ENCODE assay signal across 1 cellular context in the genomic region with DNA sequence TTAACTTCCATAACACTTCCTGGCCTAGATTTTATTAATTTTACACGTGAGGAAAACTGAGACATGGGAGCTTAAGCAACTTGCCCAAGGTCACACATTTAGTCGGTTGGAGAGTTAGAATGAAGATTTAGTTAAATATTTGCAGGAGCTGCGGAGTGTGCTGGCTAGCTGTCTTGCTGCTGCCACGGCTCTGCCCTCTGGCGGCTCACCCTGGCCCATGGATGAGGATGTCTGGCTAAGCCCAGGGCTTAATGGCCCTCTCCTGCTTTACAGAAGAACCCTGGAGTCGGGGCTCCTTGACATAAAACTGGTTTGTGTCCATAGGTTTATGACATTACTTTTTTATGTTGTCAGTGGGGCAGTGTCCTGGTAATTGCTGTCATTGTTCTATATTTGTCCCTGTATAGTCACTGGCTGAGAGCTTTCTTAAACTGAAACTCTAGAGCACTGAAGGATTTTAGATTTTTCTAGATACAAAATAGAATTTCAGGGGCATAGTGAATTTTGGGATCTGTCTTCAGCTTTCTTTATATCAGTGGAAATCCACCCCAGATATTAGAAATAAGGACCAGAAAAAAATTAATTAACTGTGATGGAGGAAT.
TF ChIP-seq lines count a peak whose summit lies in the region.

No MANE protein-coding gene starts in this region.

TF ChIP-seq in H1, 55 proteins besides CTCF, POLR2A, EP300 and RAD21 (continued from another document):
- no peak for TF ChIP-seq SIN3A (conservative IDR thresholded peaks at IDR 0.05 in 1 of 2, IDR thresholded peaks at IDR 0.05 in 1 of 2; ENCODE audit: low read depth in 1 of 2, low read length in 2 of 2)
- no peak for TF ChIP-seq CEBPB (IDR thresholded peaks at IDR 0.05; ENCODE audit: low read depth, low read length)
